In genomic region chr13:52459668-52460067, GRCh38 we compare ENCODE assay signal across 15 cellular contexts. TPM values are rescaled to one million over a fixed set of nuclear protein-coding genes. Genes with fewer than 3 reads are reported as not detected.
DNase-seq lines count a peak whose midpoint lies in the region; ATAC-seq and TF ChIP-seq lines count a peak whose summit lies in the region.
"Had no signal": no experiment of that assay in that cellular context is flagged by ENCODE, and none has a peak within 500 bp of the region (broad histone marks: within the 10 kb centered on the region; RNA-seq: fewer than 3 reads in every experiment).

No MANE protein-coding gene starts in this region.

- peaks cover 10% of the 10 kb centered on the region for H3K4me1 ChIP-seq in mucosa of descending colon (ENCODE audit: low read depth)

- peaks cover 12% of the 10 kb centered on the region for H3K36me3 Mint-ChIP-seq in chondrocyte (ENCODE audit: low read depth)
- H3K36me3 Mint-ChIP-seq: natural killer cell had no signal

- no peak for TF ChIP-seq CTCF in NB4 (IDR thresholded peaks at IDR 0.05; ENCODE audit: low read depth, low read length)
- TF ChIP-seq CTCF in chondrocyte (IDR thresholded peaks at IDR 0.05): no peak
- TF ChIP-seq CTCF in mucosa of descending colon (IDR thresholded peaks at IDR 0.05): no peak

- intact Hi-C loops in mucosa of descending colon (cut with DNase I, micrococcal nuclease): loop anchor here in 1 of 2 donors (10.0 kb wide), 1 partner anchor 115 kb away; no protein-coding TSS in a partner anchor
- intact Hi-C loops in cardiac septum (cut with DNase I): loop anchor here (10.0 kb wide), 1 partner anchor 265 kb away; no protein-coding TSS in a partner anchor

- no peak for ATAC-seq in mucosa of descending colon
- ATAC-seq: natural killer cell; stimulated activated naive CD8-positive, alpha-beta T cell treated with anti-CD3 and anti-CD28 coated beads, Interleukin-15, amount 100 ng/mL, for 72 hours had no signal

- H3K36me3 ChIP-seq in mucosa of descending colon (ENCODE audit: low read depth): no peaks in the 10 kb centered on the region

- peak overlapping the region; percentile 27 for H3K27ac Mint-ChIP-seq in chondrocyte (ENCODE audit: unreplicated experiment)
- H3K27ac Mint-ChIP-seq: CD4-positive, alpha-beta T cell; natural killer cell; stimulated activated naive CD8-positive, alpha-beta T cell treated with anti-CD3 and anti-CD28 coated beads, Interleukin-15, amount 100 ng/mL, for 72 hours had no signal

- H3K9me3 ChIP-seq in mucosa of descending colon: no peaks in the 10 kb centered on the region
- H3K9me3 ChIP-seq: sigmoid colon had no signal

- no peak overlapping the region for H3K4me3 Mint-ChIP-seq in chondrocyte (ENCODE audit: unreplicated experiment)
- H3K4me3 Mint-ChIP-seq: CD4-positive, alpha-beta T cell; natural killer cell; stimulated activated naive CD8-positive, alpha-beta T cell treated with anti-CD3 and anti-CD28 coated beads, Interleukin-15, amount 100 ng/mL, for 72 hours had no signal

- H3K4me3 ChIP-seq in NB4 (ENCODE audit: low read depth, low read length) (peak overlapping the region; percentile 17), mucosa of descending colon (no peak overlapping the region)
- H3K4me3 ChIP-seq: dorsolateral prefrontal cortex, sigmoid colon, SK-N-MC had no signal

- no peaks in the 10 kb centered on the region for H3K27me3 Mint-ChIP-seq in chondrocyte (ENCODE audit: low read depth)
- H3K27me3 Mint-ChIP-seq: CD4-positive, alpha-beta T cell; stimulated activated naive CD8-positive, alpha-beta T cell treated with anti-CD3 and anti-CD28 coated beads, Interleukin-15, amount 100 ng/mL, for 72 hours had no signal

- H3K4me1 Mint-ChIP-seq in chondrocyte (ENCODE audit: low read depth): peaks cover 37% of the 10 kb centered on the region

- H3K9me3 Mint-ChIP-seq in chondrocyte (ENCODE audit: low read depth): no peaks in the 10 kb centered on the region
- H3K9me3 Mint-ChIP-seq: CD4-positive, alpha-beta T cell; natural killer cell; stimulated activated naive CD8-positive, alpha-beta T cell treated with anti-CD3 and anti-CD28 coated beads, Interleukin-15, amount 100 ng/mL, for 72 hours had no signal

- TF ChIP-seq POLR2A in NB4 (IDR thresholded peaks at IDR 0.05; ENCODE audit: extremely low read depth, insufficient read length): no peak

- DNase-seq in EH (ENCODE audit: low read depth): peak; percentile 81
- DNase-seq in NB4 (ENCODE audit: low read depth): no peak
- no peak for DNase-seq in chondrocyte (ENCODE audit: low spot score)
- peak; percentile 52 for DNase-seq in myocyte (ENCODE audit: low read depth)
- no peak for DNase-seq in NCI-H2227 (lab: John Stamatoyannopoulos, UW; ENCODE audit: unreplicated experiment)
- DNase-seq in mucosa of descending colon: no peak
- no peak for DNase-seq in cardiac septum (ENCODE audit: low spot score)
- no peak for DNase-seq in nucleus accumbens (lab: John Stamatoyannopoulos, UW)
- DNase-seq: activated CD8-positive, alpha-beta memory T cell treated with anti-CD3 and anti-CD28 coated beads, Interleukin-2, amount 50 U/mL, for 48 hours; CD4-positive, alpha-beta T cell; dorsolateral prefrontal cortex; natural killer cell; sigmoid colon; stimulated activated naive CD8-positive, alpha-beta T cell treated with anti-CD3 and anti-CD28 coated beads, Interleukin-15, amount 100 ng/mL, for 72 hours had no signal

RNA-seq across cellular contexts. Expression of gene CKAP2, which starts 4.4 kb away (rescaled TPM):
- total RNA-seq in chondrocyte (24.5 to 33.3 TPM (median 27.9 TPM) in 3 replicates), myocyte (48.5 and 68.5 TPM in 2 replicates), mucosa of descending colon (10 to 100 TPM in 1 of 3 donors, 1 to 10 TPM in 2; 5.7 to 18.8 (median 9.8) TPM), cardiac septum (7.4 TPM)
- 14.2 TPM for polyA plus RNA-seq in myocyte (2012)

RNA-seq across cellular contexts. Expression of gene VPS36, which starts 9.2 kb away (rescaled TPM):
- total RNA-seq in chondrocyte: 30.4 to 46.8 TPM (median 33.2 TPM) in 3 replicates
- 95.1 and 110 TPM in 2 replicates for total RNA-seq in myocyte
- 30.4 TPM for polyA plus RNA-seq in myocyte (2012)
- 10 to 100 TPM; 44.3 to 71.3 (median 58.1) TPM for total RNA-seq in mucosa of descending colon
- total RNA-seq in cardiac septum: 30.2 TPM

RNA-seq across cellular contexts. Expression of gene THSD1, which starts 53.7 kb away (rescaled TPM):
- total RNA-seq in chondrocyte (6.5 to 12.5 TPM (median 6.7 TPM) in 3 replicates), myocyte (27.1 and 29.0 TPM in 2 replicates), mucosa of descending colon (1 to 10 TPM; 1.2 to 3.2 (median 2.0) TPM), cardiac septum (6.8 TPM)
- polyA plus RNA-seq in myocyte (2012): 28.5 TPM

Comparison
In these comparisons a context has a peak if more than half of its experiments do, and no peak if none do; other contexts are left out.
1. DNase-seq: peak in EH (single experiment) and myocyte (single experiment); none in NB4 (single experiment), chondrocyte (single experiment), NCI-H2227 (single experiment), mucosa of descending colon (0 of 3), cardiac septum (single experiment) and nucleus accumbens (0 of 56).